ENCODE assay signal across 20 cellular contexts in the genomic region with DNA sequence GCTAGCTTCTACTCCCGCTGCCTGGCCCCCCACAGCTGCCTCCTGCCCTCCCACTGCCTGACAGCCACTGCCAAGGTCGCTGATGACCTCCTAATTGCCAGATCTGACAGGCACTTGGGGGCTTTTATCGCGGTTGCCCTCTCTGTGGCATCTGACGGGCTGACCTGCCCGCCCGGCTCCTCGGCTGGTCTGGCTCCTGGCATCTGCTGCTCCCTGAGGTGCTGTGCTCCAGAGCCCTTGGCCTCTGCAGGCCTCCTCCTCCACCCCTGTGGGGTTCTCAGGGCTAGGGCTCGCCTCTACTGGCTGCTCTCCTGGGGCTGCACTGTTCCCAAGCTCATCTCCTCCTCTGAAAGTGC. TPM values are rescaled to one million over a fixed set of nuclear protein-coding genes. Genes with fewer than 3 reads are reported as not detected.
DNase-seq lines count a peak whose midpoint lies in the region; ATAC-seq and TF ChIP-seq lines count a peak whose summit lies in the region.
"Had no signal": no experiment of that assay in that cellular context is flagged by ENCODE, and none has a peak within 500 bp of the region (broad histone marks: within the 10 kb centered on the region; RNA-seq: fewer than 3 reads in every experiment).

No MANE protein-coding gene starts in this region.

- H2BK15ac ChIP-seq in neuronal stem cell (ENCODE audit: low read length) = no peak overlapping the region

- H3K27ac ChIP-seq in right atrium auricular region = no peak overlapping the region
- no peak overlapping the region for H3K27ac ChIP-seq in neuronal stem cell (replicated peaks; ENCODE audit: low read length)
- H3K27ac ChIP-seq: BLaER1, body of pancreas, neural progenitor cell, tibial artery had no signal

- DNase-seq in Right ventricle myocardium superior = peak; percentile 14
- no peak for DNase-seq in right atrium auricular region (ENCODE audit: low spot score)
- peak; percentile 15 for DNase-seq in left ventricle myocardium superior
- no peak for DNase-seq in neuronal stem cell (ENCODE audit: low spot score)
- no peak for DNase-seq in HK-2 (ENCODE audit: unreplicated experiment)
- DNase-seq: activated CD4-positive, alpha-beta T cell treated with anti-CD3 and anti-CD28 coated beads, Interleukin-2, amount 50 U/mL, for 4 hours; NCI-H187 treated with DMSO at 0.1 percent for 48 hours; NCI-H2171 treated with DMSO at 0.1 percent for 48 hours; NCI-H524 had no signal

- H3K23ac ChIP-seq in neuronal stem cell (ENCODE audit: low read depth, low read length, poor library complexity) = no peak overlapping the region

- no peaks in the 10 kb centered on the region for H3K79me1 ChIP-seq in neuronal stem cell (ENCODE audit: low read depth, low read length)

- no peak overlapping the region for H3K4ac ChIP-seq in neuronal stem cell (ENCODE audit: low read length)

- H4K91ac ChIP-seq in neuronal stem cell (ENCODE audit: low read depth, low read length, poor library complexity) = no peak overlapping the region

- H3K4me3 ChIP-seq in right atrium auricular region (no peak overlapping the region), neuronal stem cell (ENCODE audit: low read length in 2 of 2) (no peak overlapping the region)
- H3K4me3 ChIP-seq: BLaER1, body of pancreas, neural progenitor cell, tibial artery had no signal

- no peak overlapping the region for H3K18ac ChIP-seq in neuronal stem cell (ENCODE audit: low read length)

- ATAC-seq in Right ventricle myocardium superior (ENCODE audit: poor library complexity) (no peak), left ventricle myocardium superior (no peak), HG03432 (IDR thresholded peaks at IDR 0.05; ENCODE audit: unreplicated experiment) (no peak), GM21515 (IDR thresholded peaks at IDR 0.05; ENCODE audit: unreplicated experiment) (no peak)
- ATAC-seq: body of pancreas, WTC11 had no signal

- H3K9me3 ChIP-seq in right atrium auricular region = no peaks in the 10 kb centered on the region
- H3K9me3 ChIP-seq in neuronal stem cell (replicated peaks in 1 of 2; ENCODE audit: control insufficient read depth in 2 of 2, insufficient read depth in 1 of 2, low read depth in 1 of 2, low read length in 2 of 2) = no peaks in the 10 kb centered on the region
- H3K9me3 ChIP-seq: BLaER1, body of pancreas, Caco-2, tibial artery had no signal

- H3K36me3 ChIP-seq in right atrium auricular region (no peaks in the 10 kb centered on the region), neuronal stem cell (replicated peaks in 1 of 2; ENCODE audit: control insufficient read depth in 2 of 2, insufficient read depth in 2 of 2, low read length in 2 of 2) (no peaks in the 10 kb centered on the region)
- H3K36me3 ChIP-seq: BLaER1, neural progenitor cell, tibial artery had no signal

- H3K4me1 ChIP-seq in right atrium auricular region (no peaks in the 10 kb centered on the region), neuronal stem cell (ENCODE audit: control insufficient read depth in 2 of 2, insufficient read depth in 1 of 2, low read depth in 1 of 2, low read length in 2 of 2) (peaks cover 0 to 7% of the 10 kb centered on the region in 2 donors)
- H3K4me1 ChIP-seq: BLaER1, neural progenitor cell, tibial artery had no signal

- no peak overlapping the region for H2AFZ ChIP-seq in neuronal stem cell (ENCODE audit: low read length)
- H2AFZ ChIP-seq: neural progenitor cell had no signal

- intact Hi-C loops in Right ventricle myocardium superior (cut with DNase I) (no loop called here), left ventricle myocardium superior (cut with micrococcal nuclease) (no loop called here)

- H3K14ac ChIP-seq in neuronal stem cell (ENCODE audit: low read length) = peak overlapping the region; percentile 14

- H3K27me3 ChIP-seq in right atrium auricular region = no peaks in the 10 kb centered on the region
- H3K27me3 ChIP-seq in neuronal stem cell (ENCODE audit: control insufficient read depth in 3 of 3, insufficient read depth in 3 of 3, low read depth in 1 of 3, low read length in 3 of 3) = peaks cover 0 to 11% (median 0%) of the 10 kb centered on the region in 3 experiments
- H3K27me3 ChIP-seq: BLaER1, body of pancreas, neural progenitor cell had no signal

- H2BK12ac ChIP-seq in neuronal stem cell (ENCODE audit: low read length) = no peak overlapping the region

- no CpG with 5 or more reads among the region's 9 CpGs for WGBS in neuronal stem cell (ENCODE audit: extremely low coverage in 2 of 2, insufficient read length in 2 of 2, insufficient replicate concordance in 1 of 2), 2 donors

- H3K4me2 ChIP-seq in neuronal stem cell (ENCODE audit: insufficient read depth, low read length, poor library complexity, severe bottlenecking) = no peak overlapping the region
- H3K4me2 ChIP-seq: BLaER1, neural progenitor cell had no signal

- no peak overlapping the region for H4K8ac ChIP-seq in neuronal stem cell (ENCODE audit: low read depth, low read length)

- TF ChIP-seq CTCF in right atrium auricular region (IDR thresholded peaks at IDR 0.05) = no peak

- H2BK5ac ChIP-seq in neuronal stem cell (ENCODE audit: low read length) = no peak overlapping the region

- H3K9ac ChIP-seq in neuronal stem cell (ENCODE audit: low read depth, low read length, poor library complexity) = no peak overlapping the region
- H3K9ac ChIP-seq: BLaER1, neural progenitor cell had no signal

- H2AK5ac ChIP-seq in neuronal stem cell (ENCODE audit: low read depth, low read length) = peak overlapping the region; percentile 47

- peak overlapping the region; percentile 22 for H2BK120ac ChIP-seq in neuronal stem cell (ENCODE audit: low read depth, low read length)

RNA-seq across cellular contexts. Expression of a gene that starts 43.1 kb away (rescaled TPM):
- total RNA-seq in Right ventricle myocardium superior (8.2 TPM), right atrium auricular region (1 to 10 TPM in 1 of 2 donors, under 1 TPM in 1; 0.74 to 5.9 TPM), left ventricle myocardium superior (2.8 TPM)
- polyA plus RNA-seq in neuronal stem cell (2013, experiment 1 of 2) = not detected
- 0.01 TPM for polyA plus RNA-seq in neuronal stem cell (2013, experiment 2 of 2)
- total RNA-seq: progenitor cell of endocrine pancreas had no signal
- polyA plus RNA-seq: IgD-negative memory B cell, keratinocyte had no signal

Comparison
In these comparisons a context has a peak if more than half of its experiments do, and no peak if none do; other contexts are left out.
1. DNase-seq: peak in Right ventricle myocardium superior (single experiment) and left ventricle myocardium superior (single experiment); none in right atrium auricular region (single experiment), neuronal stem cell (single experiment) and HK-2 (single experiment).